Comparison of ENCODE assay signal across 8 cellular contexts in the genomic region with DNA sequence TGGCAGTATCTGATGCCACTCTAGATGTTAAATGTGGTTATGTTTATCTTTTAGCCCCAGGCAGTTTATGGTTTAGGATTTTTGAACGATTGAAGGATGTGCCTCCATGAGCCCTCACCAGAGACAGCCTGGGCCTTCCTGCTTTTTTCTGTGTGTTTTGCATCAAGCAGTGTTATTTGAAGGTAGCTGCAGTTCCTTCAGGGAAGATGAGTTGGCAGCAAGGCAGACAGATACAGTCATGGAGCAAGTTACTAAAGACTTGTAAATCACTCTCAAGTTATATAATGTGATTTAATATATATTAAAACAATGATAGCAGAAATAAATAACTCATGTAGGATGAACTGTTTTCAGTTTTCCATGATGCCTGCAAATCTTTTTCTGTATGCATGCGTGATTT.
"Had no signal": no experiment of that assay in that cellular context is flagged by ENCODE, and none has a peak within 500 bp of the region (broad histone marks: within the 10 kb centered on the region; RNA-seq: fewer than 3 reads in every experiment).

No MANE protein-coding gene starts in this region.

- H3K27ac ChIP-seq: GM23248, HL-60 had no signal

- ATAC-seq: HCT116, HepG2 had no signal

- FAIRE-seq: HepG2 had no signal

- H3K4me3 ChIP-seq: GM23248, HAP-1 had no signal

- DNase-seq: GM23248, GOT3, H7, HFFc6 had no signal

- H3K36me3 ChIP-seq: HAP-1 had no signal

- H3K9me3 ChIP-seq: HAP-1 had no signal

- H3K9ac ChIP-seq: GM23248 had no signal
